ENCODE assay signal across 8 cellular contexts in genomic region chrX:107449490-107450175, GRCh38. TPM values are rescaled to one million over a fixed set of nuclear protein-coding genes. Genes with fewer than 3 reads are reported as not detected.
DNase-seq lines count a peak whose midpoint lies in the region; ATAC-seq and TF ChIP-seq lines count a peak whose summit lies in the region.

Gene FRMPD3, plus strand, starts transcription at chrX:107449652. Its CDS starts 76,937 bp downstream, at chrX:107526589.

- H3K9me2 ChIP-seq in OCI-LY7 (ENCODE audit: insufficient read depth, low read length) = no peaks in the 10 kb centered on the region

- CTCF ChIA-PET in OCI-LY7 (lab: Charles Lee; ENCODE audit: unreplicated experiment) = interaction anchor here (2.0 kb wide), 1 partner anchor 15 kb away, joined by 11 read pairs; no protein-coding TSS in a partner anchor

- no peaks in the 10 kb centered on the region for H4K20me1 ChIP-seq in OCI-LY7 (ENCODE audit: insufficient read depth, low read length)

- peak within 1 kb of the TSS; percentile 77 for H3K4me2 ChIP-seq in OCI-LY7 (ENCODE audit: low read length)

- DNase-seq in OCI-LY7 (ENCODE audit: low spot score) = peak; percentile 64
- no peak for DNase-seq in esophagus squamous epithelium (lab: John Stamatoyannopoulos, UW)
- no peak for DNase-seq in psoas muscle
- DNase-seq in SIG-M5 (lab: John Stamatoyannopoulos, UW) = no peak
- no peak for DNase-seq in DMS79 treated with DMSO at 0.1 percent for 48 hours (lab: John Stamatoyannopoulos, UW)
- DNase-seq in hippocampal formation (lab: John Stamatoyannopoulos, UW) = no peak

- TF ChIP-seq POLR2A in esophagus squamous epithelium (IDR thresholded peaks at IDR 0.05) = no peak

- BruUV-seq in OCI-LY7 (replicated peaks; lab: Mats Ljungman, UMichigan) = no TSS peak

- peak in 1 of 4 donors; percentile 26 for ATAC-seq in psoas muscle
- ATAC-seq in HG02763 (IDR thresholded peaks at IDR 0.05; ENCODE audit: unreplicated experiment) = no peak

- no peaks in the 10 kb centered on the region for H3K36me3 ChIP-seq in ES-I3 (ENCODE audit: insufficient read depth, low read length)
- no peaks in the 10 kb centered on the region for H3K36me3 ChIP-seq in OCI-LY7 (ENCODE audit: insufficient read depth, low read length)
- no peaks in the 10 kb centered on the region for H3K36me3 ChIP-seq in esophagus squamous epithelium
- H3K36me3 ChIP-seq in psoas muscle (ENCODE audit: insufficient read depth in 1 of 2, low read depth in 1 of 2) = no peaks in the 10 kb centered on the region

- POLR2A ChIA-PET in OCI-LY7 (lab: Charles Lee) = interaction anchor here (0.9 to 5.7 kb wide), 9 partner anchors 8 to 267 kb away, joined by 3 to 42 read pairs (median 4); partner anchors contain the start of gene PRPS1

- TF ChIP-seq CTCF in OCI-LY7 (conservative IDR thresholded peaks at IDR 0.05; ENCODE audit: low read length) (no peak), esophagus squamous epithelium (IDR thresholded peaks at IDR 0.05) (no peak), psoas muscle (IDR thresholded peaks at IDR 0.05) (no peak)

- H3K4me3 ChIP-seq in OCI-LY7 (ENCODE audit: low read depth, low read length, poor library complexity, severe bottlenecking) (peak within 1 kb of the TSS; percentile 73), esophagus squamous epithelium (peak within 1 kb of the TSS; percentile 27 to 65 (median 38)), psoas muscle (peak within 1 kb of the TSS; percentile 49)

- H3K9me3 ChIP-seq in ES-I3 (ENCODE audit: control insufficient read depth, insufficient read depth, low read length) (no peaks in the 10 kb centered on the region), OCI-LY7 (ENCODE audit: low read length) (no peaks in the 10 kb centered on the region), esophagus squamous epithelium (no peaks in the 10 kb centered on the region), psoas muscle (no peaks in the 10 kb centered on the region)

- intact Hi-C loops in OCI-LY7 (cut with micrococcal nuclease; ENCODE audit: unreplicated experiment) = loop anchor here (2.0 to 10.0 kb wide), 4 partner anchors 21 to 455 kb away; no protein-coding TSS in a partner anchor
- intact Hi-C loops in esophagus squamous epithelium (cut with DNase I) = no loop called here
- intact Hi-C loops in psoas muscle (cut with DNase I) = no loop called here

- H3K27me3 ChIP-seq in esophagus squamous epithelium (peaks cover 0 to 48% (median 9%) of the 10 kb centered on the region in 4 donors), psoas muscle (ENCODE audit: insufficient read depth in 3 of 3, low read length in 2 of 3) (peaks cover 0 to 92% (median 0%) of the 10 kb centered on the region in 3 donors)

- WGBS in esophagus squamous epithelium, 2 donors = 11% methylated on average over 13 of the region's 88 CpGs; no CpG with 5 or more reads in 1 of the 2 donors
- 0 to 30% (median 1%) methylated on average over 3 to 52 of the region's 88 CpGs for WGBS in psoas muscle, 3 donors

- peaks cover 35% of the 10 kb centered on the region for H3K79me2 ChIP-seq in OCI-LY7 (ENCODE audit: insufficient read depth, low read depth, low read length)

- peaks cover 24% of the 10 kb centered on the region for H3K4me1 ChIP-seq in ES-I3 (ENCODE audit: insufficient read depth, low read length)
- peaks cover 71% of the 10 kb centered on the region for H3K4me1 ChIP-seq in OCI-LY7 (ENCODE audit: insufficient read depth, low read length, poor library complexity, severe bottlenecking)
- peaks cover 0 to 28% (median 3%) of the 10 kb centered on the region in 3 donors for H3K4me1 ChIP-seq in esophagus squamous epithelium
- H3K4me1 ChIP-seq in psoas muscle = no peaks in the 10 kb centered on the region

- peak within 1 kb of the TSS; percentile 69; the same call in 1 of the 2 replicates for H3K9ac ChIP-seq in ES-I3 (ENCODE audit: low read depth, low read length)

- H3K27ac ChIP-seq in OCI-LY7 (ENCODE audit: low read depth, low read length, poor library complexity, severe bottlenecking) (peak within 1 kb of the TSS; percentile 86), esophagus squamous epithelium (no peak within 1 kb of the TSS), psoas muscle (no peak within 1 kb of the TSS)

- peak within 1 kb of the TSS; percentile 11; the same call in 1 of the 2 replicates for H2AFZ ChIP-seq in OCI-LY7 (ENCODE audit: low read length)

RNA-seq across cellular contexts. Expression of gene FRMPD3, which starts in this region (rescaled TPM):
- 5.8 and 6.5 TPM in 2 replicates for total RNA-seq in OCI-LY7 (2014; rRNA removed; shearing (Covaris generic))
- total RNA-seq in OCI-LY7 (2022) (12.3 and 12.9 TPM in 2 replicates), esophagus squamous epithelium (under 1 TPM in 2 of 4 donors, not detected in 2; 0.19 to 0.62 TPM), psoas muscle (under 1 TPM in 1 of 4 donors, not detected in 3; 0.02 TPM)
- under 1 TPM in 1 of 3 donors, not detected in 2; 0.01 TPM for polyA plus RNA-seq in psoas muscle

Comparison
In these comparisons a context has a peak if more than half of its experiments do, and no peak if none do; other contexts are left out.
1. RNA of gene FRMPD3 (total RNA-seq): 5.8 to 12.9 TPM in OCI-LY7; 0.19 to 0.62 TPM in esophagus squamous epithelium and 0.02 TPM in psoas muscle; every median in the first group is over 4 times any median in the second.
2. Peak in every context shown above with its lines, with median percentiles within 50 percentile points of each other: H3K4me3 ChIP-seq.